19 cellular contexts compared by ENCODE assay signal in genomic region chr13:44489751-44490150, GRCh38.
"Had no signal": no experiment of that assay in that cellular context is flagged by ENCODE, and none has a peak within 500 bp of the region (broad histone marks: within the 10 kb centered on the region; RNA-seq: fewer than 3 reads in every experiment).

No MANE protein-coding gene starts in this region.

- DNase-seq: dermis blood vessel endothelial cell; effector memory CD4-positive, alpha-beta T cell; erythroblast; hypothalamus; immature natural killer cell; natural killer cell; occipital lobe; ovary; psoas muscle; right cardiac atrium; sigmoid colon; spleen; stimulated activated CD4-positive, alpha-beta T cell treated with anti-CD3 and anti-CD28 coated beads, Interleukin-4, amount 100 ng/mL, for 4 hours; transverse colon had no signal

- ATAC-seq: left lobe of liver; natural killer cell; right cardiac atrium; stimulated activated memory B cell treated with anti-CD40 and anti-IgM and Interleukin-4, amounts not matched to agents 10 μg/mL and 1 μg/mL and 100 μg/mL, for 72 hours had no signal

- H3K27ac ChIP-seq: coronary artery, ovary, psoas muscle, sigmoid colon, skin epidermis, spleen, thoracic aorta, transverse colon had no signal
